In genomic region chr1:10033359-10033845, GRCh38 we compare ENCODE assay signal across 8 cellular contexts.
DNase-seq lines count a peak whose midpoint lies in the region; ATAC-seq lines count a peak whose summit lies in the region.

No MANE protein-coding gene starts in this region.

- ATAC-seq in HG02610 (IDR thresholded peaks at IDR 0.05; ENCODE audit: unreplicated experiment) (peak; percentile 7), HG03442 (IDR thresholded peaks at IDR 0.05; ENCODE audit: unreplicated experiment) (no peak)

- DNase-seq in stimulated activated CD4-positive, alpha-beta T cell treated with anti-CD3 and anti-CD28 coated beads, Interleukin-12 subunit alpha, Interleukin-12 subunit beta, amount 100 ng/mL, for 48 hours (ENCODE audit: low read depth in 2 of 3, low spot score in 1 of 3), result peak; percentile 3 to 7 (median 4)
- DNase-seq in stimulated activated CD4-positive, alpha-beta T cell treated with anti-CD3 and anti-CD28 coated beads, Interleukin-4, amount 100 ng/mL, for 4 hours, result no peak
- DNase-seq in NCI-H2171 treated with DMSO at 0.1 percent for 48 hours (lab: John Stamatoyannopoulos, UW) (peak; percentile 69), astrocyte of the hippocampus (ENCODE audit: low read depth, low spot score) (peak; percentile 60), islet precursor cell (peak; percentile 66)
- peak; percentile 9 for DNase-seq in stimulated activated CD4-positive, alpha-beta T cell treated with anti-CD3 and anti-CD28 coated beads, Interleukin-2, amount 100 ng/mL, for 48 hours

Comparison
In these comparisons a context has a peak if more than half of its experiments do, and no peak if none do; other contexts are left out.
1. DNase-seq: peak in stimulated activated CD4-positive, alpha-beta T cell treated with anti-CD3 and anti-CD28 coated beads, Interleukin-12 subunit alpha, Interleukin-12 subunit beta, amount 100 ng/mL, for 48 hours (3 of 3), NCI-H2171 treated with DMSO at 0.1 percent for 48 hours (single experiment), astrocyte of the hippocampus (single experiment), islet precursor cell (single experiment) and stimulated activated CD4-positive, alpha-beta T cell treated with anti-CD3 and anti-CD28 coated beads, Interleukin-2, amount 100 ng/mL, for 48 hours (2 of 2); none in stimulated activated CD4-positive, alpha-beta T cell treated with anti-CD3 and anti-CD28 coated beads, Interleukin-4, amount 100 ng/mL, for 4 hours (0 of 2).